ENCODE assay signal across 19 cellular contexts in the genomic region with DNA sequence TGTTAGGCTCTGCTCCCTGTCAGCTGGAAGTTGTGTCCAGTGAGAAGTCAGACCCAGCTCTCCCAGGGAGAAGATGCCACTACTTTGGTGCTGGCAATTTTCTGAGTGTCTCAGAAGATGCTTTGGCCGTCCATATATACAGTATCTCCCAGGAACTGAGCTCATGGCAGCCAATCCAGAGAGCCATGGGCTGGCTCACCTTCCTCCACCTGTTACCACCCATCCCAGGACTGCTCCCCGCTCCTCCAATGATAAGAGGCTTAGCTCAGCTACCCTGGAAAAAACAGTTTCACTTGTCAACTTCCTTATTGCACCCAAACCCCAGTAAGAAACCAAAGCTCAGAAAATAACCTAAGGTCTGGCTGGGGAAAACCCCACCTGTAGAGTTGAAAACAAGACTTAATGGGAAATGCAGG. TPM values are rescaled to one million over a fixed set of nuclear protein-coding genes. Genes with fewer than 3 reads are reported as not detected.
DNase-seq lines count a peak whose midpoint lies in the region; ATAC-seq, FAIRE-seq and TF ChIP-seq lines count a peak whose summit lies in the region.
"Had no signal": no experiment of that assay in that cellular context is flagged by ENCODE, and none has a peak within 500 bp of the region (broad histone marks: within the 10 kb centered on the region; RNA-seq: fewer than 3 reads in every experiment).

A gene with protein sequence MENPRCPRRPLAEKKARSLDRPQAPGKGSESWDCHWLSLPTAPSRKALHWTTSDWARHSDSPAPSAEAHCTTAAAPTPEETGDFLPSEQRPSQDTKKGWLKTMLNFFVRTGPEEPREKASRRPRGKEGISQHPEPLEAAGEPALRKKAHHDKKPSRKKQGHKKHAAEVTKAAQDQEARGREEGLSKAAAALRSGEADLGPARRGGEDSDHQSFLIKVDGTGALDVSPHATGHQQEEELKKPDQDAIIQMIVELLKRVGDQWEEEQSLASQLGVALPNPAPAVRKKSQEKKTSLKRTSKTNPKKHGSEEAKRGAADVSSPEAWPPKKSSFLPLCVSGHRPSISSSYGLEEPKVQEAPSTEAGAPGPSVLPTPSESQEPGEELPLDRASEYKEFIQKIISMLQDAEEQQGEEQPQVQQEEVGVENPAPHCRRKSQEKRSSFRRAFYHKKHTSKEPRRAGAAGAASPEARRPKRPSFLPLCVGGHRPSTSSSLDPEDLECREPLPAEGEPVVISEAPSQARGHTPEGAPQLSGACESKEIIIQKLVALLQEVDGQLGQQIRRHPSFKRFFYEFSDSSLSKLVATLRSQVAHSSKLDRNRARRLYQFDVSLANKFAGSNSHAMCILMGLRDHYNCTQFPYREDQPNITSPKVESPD (minus strand): TSS at position 110 of the 416 bp plus-strand sequence. CDS start 6,198 bp downstream, outside the sequence.

- FAIRE-seq in small intestine (lab: Jason Lieb, UNC) = no peak
- no peak for FAIRE-seq in GM12891 (lab: Jason Lieb, UNC)

- peak within 1 kb of the TSS in 1 of 2 donors; percentile 77 for H3K9ac ChIP-seq in colonic mucosa (ENCODE audit: low read depth in 2 of 2, low read length in 2 of 2)

- peak within 1 kb of the TSS in 1 of 3 donors; percentile 7 for H3K27ac Mint-ChIP-seq in IgD-negative memory B cell

- H3K27ac ChIP-seq in colonic mucosa = peak within 1 kb of the TSS; percentile 89
- peak within 1 kb of the TSS; percentile 86 to 87 for H3K27ac ChIP-seq in small intestine (ENCODE audit: low read depth in 1 of 2, low read length in 1 of 2)
- H3K27ac ChIP-seq: psoas muscle had no signal

- H3K9me3 Mint-ChIP-seq in IgD-negative memory B cell = peaks cover 0 to 2% (median 0%) of the 10 kb centered on the region in 3 donors

- peaks cover 12 to 26% (median 14%) of the 10 kb centered on the region in 3 donors for H3K4me1 Mint-ChIP-seq in IgD-negative memory B cell

- TF ChIP-seq POLR2A in GM12891 (IDR thresholded peaks at IDR 0.05; ENCODE audit: low read depth, low read length) = no peak
- TF ChIP-seq POLR2A in erythroblast (IDR thresholded peaks at IDR 0.05; ENCODE audit: low read length) = no peak

- H3K27me3 ChIP-seq in colonic mucosa (no peaks in the 10 kb centered on the region), small intestine (ENCODE audit: control insufficient read depth in 2 of 2, insufficient read depth in 2 of 2, low read length in 2 of 2) (no peaks in the 10 kb centered on the region)

- peaks cover 4% of the 10 kb centered on the region for H3K4me1 ChIP-seq in colonic mucosa
- peaks cover 8% of the 10 kb centered on the region in 2 donors for H3K4me1 ChIP-seq in small intestine (ENCODE audit: control insufficient read depth in 2 of 2, insufficient read depth in 1 of 2, low read depth in 1 of 2, low read length in 1 of 2)

- H3K9me3 ChIP-seq in colonic mucosa = no peaks in the 10 kb centered on the region
- H3K9me3 ChIP-seq in small intestine (ENCODE audit: control insufficient read depth, low read depth) = no peaks in the 10 kb centered on the region
- H3K9me3 ChIP-seq: psoas muscle had no signal

- H3K27me3 Mint-ChIP-seq in IgD-negative memory B cell = peaks cover 25% of the 10 kb centered on the region

- DNase-seq in NCI-H510A treated with DMSO at 0.1 percent for 48 hours (lab: John Stamatoyannopoulos, UW) (peak; percentile 23), NCI-H510A (lab: John Stamatoyannopoulos, UW) (no peak), colonic mucosa (peak; percentile 83), small intestine (peak; percentile 98), GM12891 (ENCODE audit: insufficient read length, low spot score) (no peak), erythroblast (lab: John Stamatoyannopoulos, UW) (no peak)
- DNase-seq: dermis blood vessel endothelial cell, GDM1, hippocampal formation, KBM-7, NCI-H1417 treated with DMSO at 0.1 percent for 48 hours, psoas muscle, SW 1271, trophoblast cell had no signal

- intact Hi-C loops in colonic mucosa (cut with DNase I) = no loop called here

- H3K36me3 Mint-ChIP-seq in IgD-negative memory B cell = no peaks in the 10 kb centered on the region

- H3K4me3 ChIP-seq in colonic mucosa = peak within 1 kb of the TSS; percentile 9
- peak within 1 kb of the TSS in 1 of 2 donors; percentile 53 for H3K4me3 ChIP-seq in small intestine (ENCODE audit: low read depth in 1 of 2, low read length in 2 of 2)
- H3K4me3 ChIP-seq: psoas muscle had no signal

- 0 to 58% (median 37%) methylated on average over 2 of the region's 2 CpGs for WGBS in small intestine, 3 donors

- H3K36me3 ChIP-seq in colonic mucosa = no peaks in the 10 kb centered on the region
- H3K36me3 ChIP-seq in small intestine (ENCODE audit: control insufficient read depth in 2 of 2, insufficient read depth in 2 of 2, low read length in 2 of 2) = no peaks in the 10 kb centered on the region

- no peak for TF ChIP-seq CTCF in colonic mucosa (IDR thresholded peaks at IDR 0.05)

- H3K4me3 Mint-ChIP-seq in IgD-negative memory B cell = peak within 1 kb of the TSS in 3 of 4 donors; percentile 13 to 53 (median 14)

- ATAC-seq in GM21619 (IDR thresholded peaks at IDR 0.05; ENCODE audit: unreplicated experiment) = no peak
- ATAC-seq: psoas muscle had no signal

TF ChIP-seq in GM12891, 5 proteins besides CTCF, POLR2A, EP300 and RAD21:
- TF ChIP-seq PAX5 (IDR thresholded peaks at IDR 0.05; ENCODE audit: insufficient read depth, low read length, severe bottlenecking) (no peak), TAF1 (IDR thresholded peaks at IDR 0.05; ENCODE audit: low read depth, low read length) (no peak), POLR2AphosphoS5 (IDR thresholded peaks at IDR 0.05; ENCODE audit: low read depth, low read length) (no peak)

RNA-seq across cellular contexts. Expression of the gene that starts here (rescaled TPM):
- polyA plus RNA-seq in IgD-negative memory B cell (not detected), small intestine (10 to 100 TPM in 2 of 3 donors, 1 to 10 TPM in 1; 2.6 to 26.7 (median 17.2) TPM)
- total RNA-seq in colonic mucosa = 1 to 10 TPM; 4.7 to 7.8 TPM
- polyA plus RNA-seq in GM12891 (2012; ENCODE audit: low read depth, missing spikeins) = 0.12 TPM
- total RNA-seq: A172, dermis blood vessel endothelial cell, fibroblast of lung, H4, psoas muscle had no signal
- polyA plus RNA-seq: fibroblast of lung had no signal

Comparison
In these comparisons a context has a peak if more than half of its experiments do, and no peak if none do; other contexts are left out.
1. DNase-seq: peak in NCI-H510A treated with DMSO at 0.1 percent for 48 hours (single experiment), colonic mucosa (single experiment) and small intestine (single experiment); none in NCI-H510A (single experiment), GM12891 (single experiment) and erythroblast (0 of 2).